ENCODE assay signal across 21 cellular contexts in genomic region chr3:8097690-8098089, GRCh38.
DNase-seq lines count a peak whose midpoint lies in the region; ATAC-seq and TF ChIP-seq lines count a peak whose summit lies in the region.
"Had no signal": no experiment of that assay in that cellular context is flagged by ENCODE, and none has a peak within 500 bp of the region (broad histone marks: within the 10 kb centered on the region; RNA-seq: fewer than 3 reads in every experiment).

No MANE protein-coding gene starts in this region.

- CTCF ChIA-PET in A673 (lab: Charles Lee) = no interaction called here
- CTCF ChIA-PET in OCI-LY7 (lab: Charles Lee; ENCODE audit: unreplicated experiment) = no interaction called here

- H3K4me1 Mint-ChIP-seq in T-helper 2 cell treated with Interferon-gamma antibody and Interleukin-4, amounts not matched to agents 5 μg/mL and 100 μg/mL, for 36 hours (ENCODE audit: low read depth) = no peaks in the 10 kb centered on the region

- no peaks in the 10 kb centered on the region for H3K9me2 ChIP-seq in OCI-LY7 (ENCODE audit: insufficient read depth, low read length)

- H3K27me3 ChIP-seq in A673 (replicated peaks; ENCODE audit: insufficient read depth, low read depth, low read length, poor library complexity) = no peaks in the 10 kb centered on the region
- H3K27me3 ChIP-seq in GM06990 (replicated peaks; ENCODE audit: control insufficient read depth, insufficient read depth, low read length) = no peaks in the 10 kb centered on the region
- H3K27me3 ChIP-seq: Peyer's patch had no signal

- H4K20me1 ChIP-seq in OCI-LY7 (ENCODE audit: insufficient read depth, low read length) = no peaks in the 10 kb centered on the region

- H3K4me3 Mint-ChIP-seq in T-helper 2 cell treated with Interferon-gamma antibody and Interleukin-4, amounts not matched to agents 5 μg/mL and 100 μg/mL, for 36 hours = no peak overlapping the region

- H3K36me3 Mint-ChIP-seq in T-helper 2 cell treated with Interferon-gamma antibody and Interleukin-4, amounts not matched to agents 5 μg/mL and 100 μg/mL, for 36 hours (ENCODE audit: low read depth) = no peaks in the 10 kb centered on the region

- TF ChIP-seq CTCF in A673 (conservative IDR thresholded peaks at IDR 0.05; ENCODE audit: low read depth, low read length) (peak; percentile 36; the same call in 1 of the 2 replicates), GM06990 (IDR thresholded peaks at IDR 0.05; ENCODE audit: insufficient read depth, low read length, poor library complexity, severe bottlenecking) (peak; percentile 7), OCI-LY7 (conservative IDR thresholded peaks at IDR 0.05; ENCODE audit: low read length) (peak; percentile 46), epithelial cell of proximal tubule (conservative IDR thresholded peaks at IDR 0.05; ENCODE audit: low read depth, low read length) (peak; percentile 18)

- H3K27me3 Mint-ChIP-seq in T-helper 2 cell treated with Interferon-gamma antibody and Interleukin-4, amounts not matched to agents 5 μg/mL and 100 μg/mL, for 36 hours (ENCODE audit: low read depth) = no peaks in the 10 kb centered on the region

- DNase-seq in A673 (ENCODE audit: low spot score) (no peak), GM06990 (ENCODE audit: extremely low read depth, insufficient read length) (no peak), OCI-LY7 (ENCODE audit: low spot score) (no peak), epithelial cell of proximal tubule (ENCODE audit: low read depth) (no peak), COR-L47 (lab: John Stamatoyannopoulos, UW) (no peak)
- no peak for DNase-seq in T-helper 2 cell treated with Interferon-gamma antibody and Interleukin-4, amounts not matched to agents 5 μg/mL and 100 μg/mL, for 36 hours (ENCODE audit: low spot score)
- no peak for DNase-seq in stimulated activated CD4-positive, alpha-beta T cell treated with anti-CD3 and anti-CD28 coated beads, Interleukin-4, amount 100 ng/mL, for 24 hours
- DNase-seq: ACHN, C1 segment of cervical spinal cord, DMS 273 treated with DMSO at 0.1 percent for 48 hours, HCEC 1CT, NCI-H1105, NCI-H2081, NCI-H2171 treated with DMSO at 0.1 percent for 48 hours, NCI-H446 treated with DMSO at 0.1 percent for 48 hours, NCI-H748 treated with DMSO at 0.1 percent for 48 hours, Peyer's patch had no signal

- no peaks in the 10 kb centered on the region for H3K79me2 ChIP-seq in OCI-LY7 (ENCODE audit: insufficient read depth, low read depth, low read length)

- BruUV-seq in A673 (replicated peaks; lab: Mats Ljungman, UMichigan) (no TSS peak), OCI-LY7 (replicated peaks; lab: Mats Ljungman, UMichigan) (no TSS peak)

- no peaks in the 10 kb centered on the region for H3K9me3 ChIP-seq in A673 (ENCODE audit: low read depth, low read length, poor library complexity, severe bottlenecking)
- no peaks in the 10 kb centered on the region for H3K9me3 ChIP-seq in OCI-LY7 (ENCODE audit: low read length)
- H3K9me3 ChIP-seq: Peyer's patch had no signal

- intact Hi-C loops in A673 (cut with micrococcal nuclease; ENCODE audit: unreplicated experiment) = no loop called here
- intact Hi-C loops in OCI-LY7 (cut with micrococcal nuclease; ENCODE audit: unreplicated experiment) = no loop called here

- no peaks in the 10 kb centered on the region for H3K9me3 Mint-ChIP-seq in T-helper 2 cell treated with Interferon-gamma antibody and Interleukin-4, amounts not matched to agents 5 μg/mL and 100 μg/mL, for 36 hours

- no peak for ATAC-seq in GM18519 (IDR thresholded peaks at IDR 0.05; ENCODE audit: low FRiP score, unreplicated experiment)
- ATAC-seq: Right ventricle myocardium inferior had no signal

- no peak overlapping the region for H2AFZ ChIP-seq in OCI-LY7 (ENCODE audit: low read length)

- H3K4me2 ChIP-seq in OCI-LY7 (ENCODE audit: low read length) = no peak overlapping the region
- H3K4me2 ChIP-seq: KMS-11 had no signal

- POLR2A ChIA-PET in A673 (lab: Charles Lee; ENCODE audit: low non-redundant PET) = no interaction called here
- POLR2A ChIA-PET in OCI-LY7 (lab: Charles Lee) = interaction anchor here (1.4 kb wide), 1 partner anchor 12 kb away, joined by 3 read pairs; no protein-coding TSS in a partner anchor

- H3K27ac ChIP-seq in A673 (ENCODE audit: low read depth, low read length, poor library complexity, severe bottlenecking) = no peak overlapping the region
- H3K27ac ChIP-seq in OCI-LY7 (ENCODE audit: low read depth, low read length, poor library complexity, severe bottlenecking) = no peak overlapping the region
- H3K27ac ChIP-seq: HL-60, KMS-11, Peyer's patch had no signal

- no peaks in the 10 kb centered on the region for H3K36me3 ChIP-seq in A673 (ENCODE audit: insufficient read depth, low read length, poor library complexity, severe bottlenecking)
- no peaks in the 10 kb centered on the region for H3K36me3 ChIP-seq in GM06990 (ENCODE audit: control insufficient read depth, insufficient read depth, low read length)
- H3K36me3 ChIP-seq in OCI-LY7 (ENCODE audit: insufficient read depth, low read length) = no peaks in the 10 kb centered on the region
- H3K36me3 ChIP-seq: Peyer's patch had no signal

- no peak overlapping the region for H3K27ac Mint-ChIP-seq in T-helper 2 cell treated with Interferon-gamma antibody and Interleukin-4, amounts not matched to agents 5 μg/mL and 100 μg/mL, for 36 hours

- H3K4me1 ChIP-seq in A673 (ENCODE audit: insufficient read depth, low read length, poor library complexity, severe bottlenecking) (no peaks in the 10 kb centered on the region), OCI-LY7 (ENCODE audit: insufficient read depth, low read length, poor library complexity, severe bottlenecking) (no peaks in the 10 kb centered on the region)
- H3K4me1 ChIP-seq: Peyer's patch had no signal

- H3K4me3 ChIP-seq in A673 (ENCODE audit: low read depth, low read length, poor library complexity, severe bottlenecking) (no peak overlapping the region), GM06990 (replicated peaks; ENCODE audit: low read depth, low read length) (no peak overlapping the region), OCI-LY7 (ENCODE audit: low read depth, low read length, poor library complexity, severe bottlenecking) (no peak overlapping the region), epithelial cell of proximal tubule (ENCODE audit: low read depth, low read length) (no peak overlapping the region)
- H3K4me3 ChIP-seq: Peyer's patch had no signal
